18 cellular contexts compared by ENCODE assay signal in genomic region chr7:44709945-44710596, GRCh38. TPM values are rescaled to one million over a fixed set of nuclear protein-coding genes. Genes with fewer than 3 reads are reported as not detected.
A peak's percentile ranks its signal among the peaks of the same experiment; 100 is the strongest.
DNase-seq lines count a peak whose midpoint lies in the region; ATAC-seq and TF ChIP-seq lines count a peak whose summit lies in the region.
"Had no signal": no experiment of that assay in that cellular context is flagged by ENCODE, and none has a peak within 500 bp of the region (broad histone marks: within the 10 kb centered on the region; RNA-seq: fewer than 3 reads in every experiment).

No MANE protein-coding gene starts in this region.

- ATAC-seq in HCT116 (peak; percentile 20), HG02938 (IDR thresholded peaks at IDR 0.05; ENCODE audit: unreplicated experiment) (no peak)
- ATAC-seq: activated CD4-positive, alpha-beta T cell treated with anti-CD3 and anti-CD28 coated beads for 36 hours; left lung; upper lobe of right lung had no signal

- no peaks in the 10 kb centered on the region for H3K27me3 ChIP-seq in HCT116 (ENCODE audit: insufficient read depth, low read length)
- H3K27me3 ChIP-seq in endodermal cell (ENCODE audit: control insufficient read depth, insufficient read depth, low read length, poor library complexity, severe bottlenecking), result no peaks in the 10 kb centered on the region
- H3K27me3 ChIP-seq: BLaER1, left lung, stomach, upper lobe of right lung had no signal

- H3K9me3 ChIP-seq in HCT116 (ENCODE audit: control insufficient read depth in 1 of 2, insufficient read depth in 1 of 2, low read depth in 1 of 2, low read length in 2 of 2) (no peaks in the 10 kb centered on the region), endodermal cell (ENCODE audit: control insufficient read depth, low read length) (no peaks in the 10 kb centered on the region)
- H3K9me3 ChIP-seq: BLaER1, left lung, stomach, upper lobe of right lung had no signal

- POLR2A ChIA-PET in HCT116 (lab: Charles Lee), result interaction anchor here (0.6 to 0.8 kb wide), 2 partner anchors 24 to 104 kb away, joined by 3 read pairs; partner anchors contain the start of gene OGDH

- peaks cover 0 to 27% of the 10 kb centered on the region in 2 experiments; a peak in 2 of 4 replicates for H3K4me1 ChIP-seq in HCT116 (ENCODE audit: control insufficient read depth in 1 of 2, insufficient read depth in 2 of 2, low read length in 2 of 2)
- H3K4me1 ChIP-seq in endodermal cell (ENCODE audit: control insufficient read depth, insufficient read depth, low read length), result no peaks in the 10 kb centered on the region
- H3K4me1 ChIP-seq: BLaER1, left lung, upper lobe of right lung had no signal

- no peaks in the 10 kb centered on the region for H3K79me2 ChIP-seq in HCT116 (ENCODE audit: insufficient read depth, low read length)

- H3K36me3 ChIP-seq in HCT116 (ENCODE audit: control insufficient read depth in 1 of 2, insufficient read depth in 2 of 2, low read length in 2 of 2) (peaks cover 3 to 5% of the 10 kb centered on the region in 2 experiments; a peak in 3 of 4 replicates), endodermal cell (ENCODE audit: control insufficient read depth, insufficient read depth, low read length) (peaks cover 6% of the 10 kb centered on the region)

- no peaks in the 10 kb centered on the region for H3K9me3 Mint-ChIP-seq in activated T-cell treated with anti-CD3 and anti-CD28 coated beads, Interleukin-2, amount 50 U/mL, for 24 hours
- H3K9me3 Mint-ChIP-seq in endodermal cell (peaks cover 3% of the 10 kb centered on the region), progenitor cell of endocrine pancreas (ENCODE audit: low read depth) (no peaks in the 10 kb centered on the region)

- no peak overlapping the region for H3K27ac ChIP-seq in HCT116 (ENCODE audit: low read depth, low read length)
- no peak overlapping the region for H3K27ac ChIP-seq in endodermal cell (ENCODE audit: low read depth, low read length)
- H3K27ac ChIP-seq: BLaER1, left lung, PC-9, stomach, upper lobe of right lung had no signal

- TF ChIP-seq POLR2A in HCT116 (IDR thresholded peaks at IDR 0.05; ENCODE audit: borderline replicate concordance, extremely low read depth, insufficient read depth, insufficient read length), result no peak

- TF ChIP-seq RAD21 in HCT116 (IDR thresholded peaks at IDR 0.05; ENCODE audit: low read depth), result no peak

- no peak for DNase-seq in activated T-cell treated with anti-CD3 and anti-CD28 coated beads, Interleukin-2, amount 50 U/mL, for 24 hours
- DNase-seq in activated T-cell treated with anti-CD3 and anti-CD28 coated beads, Interleukin-2, amount 50 U/mL, for 48 hours, result no peak
- DNase-seq in HCT116 (ENCODE audit: low read depth, low spot score) (no peak), endodermal cell (no peak), progenitor cell of endocrine pancreas (ENCODE audit: low spot score, unreplicated experiment) (no peak), NCI-H1436 (lab: John Stamatoyannopoulos, UW) (no peak), NCI-H2171 treated with DMSO at 0.1 percent for 48 hours (lab: John Stamatoyannopoulos, UW) (no peak)
- DNase-seq: activated CD4-positive, alpha-beta T cell treated with anti-CD3 and anti-CD28 coated beads for 36 hours; activated effector memory CD4-positive, alpha-beta T cell treated with Interleukin-2 at 50 U/mL for 16 hours; left lung; NCI-H1694; NCI-H345; occipital lobe; stomach; upper lobe of right lung had no signal

- no peak overlapping the region for H2AFZ ChIP-seq in HCT116 (ENCODE audit: low read depth, low read length, poor library complexity, severe bottlenecking)
- H2AFZ ChIP-seq: PC-9 had no signal

- 91 to 97% methylated on average over 8 to 10 of the region's 10 CpGs for WGBS in endodermal cell (ENCODE audit: insufficient coverage in 1 of 2, insufficient read length in 1 of 2), 2 experiments

- intact Hi-C loops in HCT116 (cut with micrococcal nuclease), result no loop called here

- peak overlapping the region; percentile 62 for H3K27ac Mint-ChIP-seq in activated T-cell treated with anti-CD3 and anti-CD28 coated beads, Interleukin-2, amount 50 U/mL, for 24 hours
- H3K27ac Mint-ChIP-seq in endodermal cell (peak overlapping the region; percentile 21), progenitor cell of endocrine pancreas (peak overlapping the region; percentile 37)

- CTCF ChIA-PET in HCT116 (lab: Charles Lee), result no interaction called here

- RAD21 ChIA-PET in HCT116 (lab: Charles Lee; ENCODE audit: low non-redundant PET in 1 of 2, low total read pairs in 2 of 2, uncharacterized antibody in 2 of 2, unreplicated experiment in 2 of 2), result interaction anchor here in 1 of 2 experiments (0.8 kb wide), 1 partner anchor 16 kb away, joined by 3 read pairs; no protein-coding TSS in a partner anchor

- no peak overlapping the region for H3K4me3 Mint-ChIP-seq in activated T-cell treated with anti-CD3 and anti-CD28 coated beads, Interleukin-2, amount 50 U/mL, for 24 hours
- no peak overlapping the region for H3K4me3 Mint-ChIP-seq in endodermal cell
- H3K4me3 Mint-ChIP-seq in progenitor cell of endocrine pancreas (ENCODE audit: low read depth), result no peak overlapping the region
- H3K4me3 Mint-ChIP-seq: activated CD4-positive, alpha-beta T cell treated with anti-CD3 and anti-CD28 coated beads for 36 hours had no signal

- H3K9ac ChIP-seq in HCT116 (ENCODE audit: low read length) (no peak overlapping the region; the same call in 1 of the 2 replicates), endodermal cell (ENCODE audit: extremely low read depth, low read length, poor library complexity, severe bottlenecking) (no peak overlapping the region)
- H3K9ac ChIP-seq: BLaER1 had no signal

- H3K4me3 ChIP-seq in HCT116 (replicated peaks in 1 of 2; ENCODE audit: low read depth in 1 of 2, low read length in 2 of 2) (no peak overlapping the region), endodermal cell (ENCODE audit: low read length) (no peak overlapping the region)
- H3K4me3 ChIP-seq: BLaER1, left lung, PC-9, stomach, upper lobe of right lung had no signal

- TF ChIP-seq CTCF in HCT116 (IDR thresholded peaks at IDR 0.05 in 2 of 3, conservative IDR thresholded peaks at IDR 0.05 in 1 of 3; ENCODE audit: borderline replicate concordance in 1 of 3, insufficient read depth in 1 of 3, low read depth in 2 of 3, low read length in 2 of 3) (no peak), endodermal cell (conservative IDR thresholded peaks at IDR 0.05) (no peak), progenitor cell of endocrine pancreas (IDR thresholded peaks at IDR 0.05; ENCODE audit: unreplicated experiment) (no peak)

- no peaks in the 10 kb centered on the region for H3K9me2 ChIP-seq in HCT116 (ENCODE audit: insufficient read depth)

- H3K36me3 Mint-ChIP-seq in activated T-cell treated with anti-CD3 and anti-CD28 coated beads, Interleukin-2, amount 50 U/mL, for 24 hours (ENCODE audit: low read depth), result peaks cover 46% of the 10 kb centered on the region
- H3K36me3 Mint-ChIP-seq in endodermal cell (ENCODE audit: low read depth) (peaks cover 21% of the 10 kb centered on the region), progenitor cell of endocrine pancreas (ENCODE audit: insufficient read depth) (peaks cover 12% of the 10 kb centered on the region)

- H3K4me2 ChIP-seq in HCT116 (ENCODE audit: low read length), result peak overlapping the region; percentile 48
- H3K4me2 ChIP-seq: BLaER1, PC-9 had no signal

- no peaks in the 10 kb centered on the region for H4K20me1 ChIP-seq in HCT116 (ENCODE audit: insufficient read depth)
- H4K20me1 ChIP-seq: BLaER1 had no signal

- no peaks in the 10 kb centered on the region for H3K27me3 Mint-ChIP-seq in activated T-cell treated with anti-CD3 and anti-CD28 coated beads, Interleukin-2, amount 50 U/mL, for 24 hours
- H3K27me3 Mint-ChIP-seq in endodermal cell (ENCODE audit: insufficient read depth), result peaks cover 2% of the 10 kb centered on the region
- H3K27me3 Mint-ChIP-seq in progenitor cell of endocrine pancreas, result no peaks in the 10 kb centered on the region
- H3K27me3 Mint-ChIP-seq: activated CD4-positive, alpha-beta T cell treated with anti-CD3 and anti-CD28 coated beads for 36 hours had no signal

- no TSS peak for BruUV-seq in HCT116 (replicated peaks; lab: Mats Ljungman, UMichigan)

- peaks cover 9% of the 10 kb centered on the region for H3K4me1 Mint-ChIP-seq in activated T-cell treated with anti-CD3 and anti-CD28 coated beads, Interleukin-2, amount 50 U/mL, for 24 hours (ENCODE audit: low read depth)
- H3K4me1 Mint-ChIP-seq in endodermal cell, result peaks cover 10% of the 10 kb centered on the region
- H3K4me1 Mint-ChIP-seq in progenitor cell of endocrine pancreas (ENCODE audit: low read depth), result peaks cover 22% of the 10 kb centered on the region

TF ChIP-seq in HCT116, 20 proteins besides CTCF, POLR2A, EP300 and RAD21 (continues in another document):
- no peak for TF ChIP-seq EZH2phosphoT487 (IDR thresholded peaks at IDR 0.05; ENCODE audit: borderline replicate concordance)
- TF ChIP-seq ELF1 (IDR thresholded peaks at IDR 0.05; ENCODE audit: borderline replicate concordance, low read depth), result no peak
- TF ChIP-seq JUND (IDR thresholded peaks at IDR 0.05), result no peak
- no peak for TF ChIP-seq POLR2AphosphoS5 (IDR thresholded peaks at IDR 0.05; ENCODE audit: low read depth, low read length)
- TF ChIP-seq ATF3 (IDR thresholded peaks at IDR 0.05), result no peak
- no peak for TF ChIP-seq ZBTB33 (IDR thresholded peaks at IDR 0.05; ENCODE audit: extremely low read depth, insufficient replicate concordance, low read length)

RNA-seq across cellular contexts. Expression of gene ZMIZ2, which starts 38.6 kb away (rescaled TPM):
- total RNA-seq in HCT116 (2021; ENCODE audit: unreplicated experiment) (91.3 TPM), endodermal cell (10 to 100 TPM; 85.6 to 98.2 TPM), progenitor cell of endocrine pancreas (217 and 222 TPM in 2 replicates)
- polyA plus RNA-seq in HCT116 (2012), result 60.1 and 62.7 TPM in 2 replicates
- polyA plus RNA-seq in endodermal cell (2013, experiment 1 of 2), result 92.0 TPM
- polyA plus RNA-seq in endodermal cell (2013, experiment 2 of 2), result 76.1 TPM
